Comparison of ENCODE assay signal across 18 cellular contexts in genomic region chr6:47248446-47248845, GRCh38.
DNase-seq lines count a peak whose midpoint lies in the region; ATAC-seq, FAIRE-seq and TF ChIP-seq lines count a peak whose summit lies in the region.
"Had no signal": no experiment of that assay in that cellular context is flagged by ENCODE, and none has a peak within 500 bp of the region (broad histone marks: within the 10 kb centered on the region; RNA-seq: fewer than 3 reads in every experiment).

No MANE protein-coding gene starts in this region.

- peaks cover 61% of the 10 kb centered on the region for H3K4me1 ChIP-seq in DND-41 (ENCODE audit: insufficient read depth, low read length)
- peaks cover 14% of the 10 kb centered on the region; the same call in 1 of the 2 replicates for H3K4me1 ChIP-seq in GM12878 (ENCODE audit: control insufficient read depth, insufficient read depth, low read length)
- peaks cover 11% of the 10 kb centered on the region for H3K4me1 ChIP-seq in mucosa of descending colon (ENCODE audit: low read depth)

- H3K9me3 ChIP-seq in DND-41 (ENCODE audit: insufficient read depth, low read length, severe bottlenecking), result no peaks in the 10 kb centered on the region
- H3K9me3 ChIP-seq in GM12878 (replicated peaks; ENCODE audit: control insufficient read depth, insufficient read depth, low read length), result no peaks in the 10 kb centered on the region
- no peaks in the 10 kb centered on the region for H3K9me3 ChIP-seq in mucosa of descending colon
- H3K9me3 ChIP-seq: neutrophil had no signal

- H3K4me1 Mint-ChIP-seq in activated naive CD8-positive, alpha-beta T cell treated with anti-CD3 and anti-CD28 coated beads for 36 hours, result peaks cover 35% of the 10 kb centered on the region
- H3K4me1 Mint-ChIP-seq: activated CD4-positive, alpha-beta T cell treated with anti-CD3 and anti-CD28 coated beads, Interleukin-2, amount 10 ng/mL, durations not matched to agents 24 days and 14 days had no signal

- H3K4me2 ChIP-seq in DND-41 (ENCODE audit: insufficient read depth, low read length), result no peak overlapping the region
- no peak overlapping the region for H3K4me2 ChIP-seq in GM12878 (ENCODE audit: control insufficient read depth, insufficient read depth)

- H3K4me3 Mint-ChIP-seq in activated naive CD8-positive, alpha-beta T cell treated with anti-CD3 and anti-CD28 coated beads for 36 hours, result no peak overlapping the region
- H3K4me3 Mint-ChIP-seq: activated CD4-positive, alpha-beta T cell treated with anti-CD3 and anti-CD28 coated beads, Interleukin-2, amount 10 ng/mL, durations not matched to agents 24 days and 14 days; activated naive CD4-positive, alpha-beta T cell treated with anti-CD3 and anti-CD28 coated beads for 36 hours; dendritic cell treated with granulocyte-macrophage colony-stimulating factor and Interleukin-4, amounts not matched to agents 40 ng/mL and 50 ng/mL, for 4 days; memory B cell had no signal

- in situ Hi-C loops in GM12878 (cut with MboI), result no loop called here

- no peaks in the 10 kb centered on the region for H4K20me1 ChIP-seq in DND-41 (ENCODE audit: insufficient read depth, low read length)
- H4K20me1 ChIP-seq in GM12878 (ENCODE audit: control insufficient read depth, insufficient read depth), result no peaks in the 10 kb centered on the region

- peak overlapping the region; percentile 70 for H3K27ac ChIP-seq in DND-41 (ENCODE audit: low read length)
- H3K27ac ChIP-seq in GM12878 (ENCODE audit: control insufficient read depth, insufficient read depth), result no peak overlapping the region
- H3K27ac ChIP-seq: neutrophil had no signal

- DNase-seq in DND-41 (no peak), NAMALWA (ENCODE audit: low spot score) (peak; percentile 39), GM12878 (ENCODE audit: low read depth, low spot score) (no peak), mucosa of descending colon (no peak), cerebellar cortex (ENCODE audit: low spot score) (no peak)
- no peak for DNase-seq in activated naive CD8-positive, alpha-beta T cell treated with anti-CD3 and anti-CD28 coated beads for 36 hours
- DNase-seq: activated CD4-positive, alpha-beta T cell treated with anti-CD3 and anti-CD28 coated beads, Interleukin-2, amount 10 ng/mL, durations not matched to agents 24 days and 14 days; activated CD8-positive, alpha-beta memory T cell treated with anti-CD3 and anti-CD28 coated beads, Interleukin-2, amount 50 U/mL, for 48 hours; activated naive CD4-positive, alpha-beta T cell treated with anti-CD3 and anti-CD28 coated beads for 36 hours; COR-L47; MM.1S; NCI-H524 treated with DMSO at 0.1 percent for 48 hours had no signal

- intact Hi-C loops in GM12878 (cut with micrococcal nuclease; ENCODE audit: unreplicated experiment), result no loop called here
- intact Hi-C loops in mucosa of descending colon (cut with DNase I, micrococcal nuclease), result no loop called here

- POLR2A ChIA-PET in GM12878 (lab: Charles Lee), result interaction anchor here (1.4 kb wide), 1 partner anchor 55 kb away, joined by 3 read pairs; no protein-coding TSS in a partner anchor

- CTCF ChIA-PET in GM12878 (lab: Yijun Ruan, JAX), result interaction anchor here (0.6 kb wide), 1 partner anchor 22 kb away, joined by 4 read pairs; no protein-coding TSS in a partner anchor

- TF ChIP-seq POLR2A in GM12878 (IDR thresholded peaks at IDR 0.05; ENCODE audit: low read depth, low read length), result no peak

- 0% methylated on average over 1 of the region's 1 CpG for WGBS in GM12878 (ENCODE audit: insufficient coverage, insufficient replicate concordance, low lambda C conversion rate, missing lambda C conversion rate)

- no peaks in the 10 kb centered on the region for H3K36me3 ChIP-seq in DND-41 (ENCODE audit: insufficient read depth, low read length)
- no peaks in the 10 kb centered on the region for H3K36me3 ChIP-seq in GM12878 (ENCODE audit: control insufficient read depth in 2 of 2, insufficient read depth in 2 of 2, low read length in 1 of 2)
- no peaks in the 10 kb centered on the region for H3K36me3 ChIP-seq in mucosa of descending colon (ENCODE audit: low read depth)
- H3K36me3 ChIP-seq: neutrophil had no signal

- no peak for TF ChIP-seq RAD21 in GM12878 (IDR thresholded peaks at IDR 0.05; ENCODE audit: insufficient read depth, low read depth, low read length)

- BruUV-seq in GM12878 (replicated peaks; lab: Mats Ljungman, UMichigan), result no TSS peak

- RAD21 ChIA-PET in GM12878 (lab: Charles Lee; ENCODE audit: unreplicated experiment), result interaction anchor here (1.2 to 1.9 kb wide), 2 partner anchors 11 to 58 kb away, joined by 3 to 4 read pairs; no protein-coding TSS in a partner anchor

- peaks cover 2% of the 10 kb centered on the region for H3K36me3 Mint-ChIP-seq in activated naive CD8-positive, alpha-beta T cell treated with anti-CD3 and anti-CD28 coated beads for 36 hours
- H3K36me3 Mint-ChIP-seq: memory B cell had no signal

- H3K27ac Mint-ChIP-seq in activated naive CD8-positive, alpha-beta T cell treated with anti-CD3 and anti-CD28 coated beads for 36 hours, result no peak overlapping the region
- H3K27ac Mint-ChIP-seq: activated CD4-positive, alpha-beta T cell treated with anti-CD3 and anti-CD28 coated beads, Interleukin-2, amount 10 ng/mL, durations not matched to agents 24 days and 14 days; activated naive CD4-positive, alpha-beta T cell treated with anti-CD3 and anti-CD28 coated beads for 36 hours; dendritic cell treated with granulocyte-macrophage colony-stimulating factor and Interleukin-4, amounts not matched to agents 40 ng/mL and 50 ng/mL, for 4 days; memory B cell had no signal

- ATAC-seq in DND-41 (ENCODE audit: insufficient read depth, low read depth) (no peak), GM12878 (0 out of 3 replicates have a peak, but pooled peaks have one; percentile 19), mucosa of descending colon (peak; percentile 10), GM19324 (IDR thresholded peaks at IDR 0.05; ENCODE audit: low FRiP score, unreplicated experiment) (no peak), GM21786 (IDR thresholded peaks at IDR 0.05; ENCODE audit: unreplicated experiment) (no peak)

- no peak for FAIRE-seq in GM12878 (lab: Jason Lieb, UNC)
- FAIRE-seq: TTC549 had no signal

- H3K27me3 Mint-ChIP-seq in activated naive CD8-positive, alpha-beta T cell treated with anti-CD3 and anti-CD28 coated beads for 36 hours, result no peaks in the 10 kb centered on the region
- H3K27me3 Mint-ChIP-seq: memory B cell had no signal

- H3K4me3 ChIP-seq in DND-41 (ENCODE audit: low read depth in 1 of 2, low read length in 2 of 2) (no peak overlapping the region), GM12878 (no peak overlapping the region), mucosa of descending colon (no peak overlapping the region)

- H3K9ac ChIP-seq in DND-41 (ENCODE audit: low read depth, low read length) (0 out of 2 replicates have a peak overlapping the region, but pooled peaks have one; percentile 38), GM12878 (ENCODE audit: control insufficient read depth, insufficient read depth, low read length) (no peak overlapping the region)

- H3K27me3 ChIP-seq in DND-41 (ENCODE audit: insufficient read depth, low read length, poor library complexity), result no peaks in the 10 kb centered on the region
- H3K27me3 ChIP-seq in GM12878 (replicated peaks in 1 of 2; ENCODE audit: control insufficient read depth in 2 of 2, insufficient read depth in 2 of 2, low read length in 1 of 2), result no peaks in the 10 kb centered on the region
- H3K27me3 ChIP-seq: neutrophil had no signal

- H2AFZ ChIP-seq in DND-41 (ENCODE audit: low read depth, low read length) (no peak overlapping the region; the same call in 1 of the 2 replicates), GM12878 (ENCODE audit: control insufficient read depth, low read depth, low read length) (no peak overlapping the region)

- TF ChIP-seq EP300 in GM12878 (IDR thresholded peaks at IDR 0.05; ENCODE audit: borderline replicate concordance in 1 of 2, control insufficient read depth in 1 of 2, low read depth in 2 of 2, low read length in 2 of 2), result no peak

- H3K79me2 ChIP-seq in DND-41 (ENCODE audit: insufficient read depth, low read length), result no peaks in the 10 kb centered on the region
- H3K79me2 ChIP-seq in GM12878 (ENCODE audit: control insufficient read depth, insufficient read depth, low read length), result no peaks in the 10 kb centered on the region

- SMC1A ChIA-PET in GM12878 (lab: Charles Lee; ENCODE audit: uncharacterized antibody, unreplicated experiment), result interaction anchor here (0.9 to 3.7 kb wide), 4 partner anchors 13 to 151 kb away, joined by 3 to 10 read pairs (median 6); no protein-coding TSS in a partner anchor

- H3K9me3 Mint-ChIP-seq in activated naive CD8-positive, alpha-beta T cell treated with anti-CD3 and anti-CD28 coated beads for 36 hours, result no peaks in the 10 kb centered on the region
- H3K9me3 Mint-ChIP-seq: activated CD4-positive, alpha-beta T cell treated with anti-CD3 and anti-CD28 coated beads, Interleukin-2, amount 10 ng/mL, durations not matched to agents 24 days and 14 days; activated naive CD4-positive, alpha-beta T cell treated with anti-CD3 and anti-CD28 coated beads for 36 hours; dendritic cell treated with granulocyte-macrophage colony-stimulating factor and Interleukin-4, amounts not matched to agents 40 ng/mL and 50 ng/mL, for 4 days; memory B cell had no signal

- no peak for TF ChIP-seq CTCF in DND-41 (IDR thresholded peaks at IDR 0.05; ENCODE audit: borderline replicate concordance, extremely low read depth, low read length, poor library complexity, severe bottlenecking)
- no peak for TF ChIP-seq CTCF in GM12878 (IDR thresholded peaks at IDR 0.05 in 2 of 3, conservative IDR thresholded peaks at IDR 0.05 in 1 of 3; ENCODE audit: control insufficient read depth in 2 of 3, extremely low read depth in 1 of 3, insufficient read depth in 1 of 3, low read depth in 3 of 3, low read length in 3 of 3)
- TF ChIP-seq CTCF in mucosa of descending colon (IDR thresholded peaks at IDR 0.05), result no peak

TF ChIP-seq in GM12878, 131 proteins besides CTCF, POLR2A, EP300 and RAD21:
- TF ChIP-seq MTA2 (IDR thresholded peaks at IDR 0.05; ENCODE audit: low read depth), result no peak
- TF ChIP-seq EED (IDR thresholded peaks at IDR 0.05; ENCODE audit: low read depth), result no peak
- TF ChIP-seq NR2C2 (IDR thresholded peaks at IDR 0.05; ENCODE audit: borderline replicate concordance, control insufficient read depth, insufficient read length, low read depth), result no peak
- TF ChIP-seq POLR2AphosphoS2 (IDR thresholded peaks at IDR 0.05; ENCODE audit: low read depth, low read length), result no peak
- no peak for TF ChIP-seq FOXM1 (IDR thresholded peaks at IDR 0.05; ENCODE audit: low read depth, low read length)

Comparison
In these comparisons a context has a peak if more than half of its experiments do, and no peak if none do; other contexts are left out.
1. ATAC-seq: peak in GM12878 (single experiment) and mucosa of descending colon (single experiment); none in DND-41 (single experiment), GM19324 (single experiment) and GM21786 (single experiment).